In the genomic region with DNA sequence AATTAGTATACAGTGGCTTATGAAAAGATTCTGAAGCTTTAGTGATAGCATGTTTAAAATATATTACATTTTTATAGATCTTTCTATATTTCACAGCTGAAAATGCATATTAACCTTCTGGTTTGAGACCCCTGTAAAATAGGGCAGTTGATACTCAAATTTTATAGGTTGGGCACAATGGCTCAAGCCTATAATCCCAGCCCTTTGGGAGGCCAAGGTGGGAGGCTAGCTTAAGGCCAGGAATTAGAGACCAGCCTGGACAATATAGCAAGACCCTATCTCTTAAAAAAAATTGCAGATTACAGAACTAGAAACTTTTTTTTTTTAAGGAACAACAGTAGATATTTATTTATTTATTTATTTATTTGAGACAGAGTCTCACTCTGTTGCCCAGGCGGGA, we compare ENCODE assay signal across 6 cellular contexts.
"Had no signal": no experiment of that assay in that cellular context is flagged by ENCODE, and none has a peak within 500 bp of the region (broad histone marks: within the 10 kb centered on the region; RNA-seq: fewer than 3 reads in every experiment).

No MANE protein-coding gene starts in this region.

- H3K9ac ChIP-seq: KMS-11 had no signal

- H3K27ac ChIP-seq: HL-60, KMS-11 had no signal

- DNase-seq: IMR-90, KBM-7, KG1 had no signal

- H3K4me2 ChIP-seq: KMS-11 had no signal

- FAIRE-seq: HTR-8/SVneo had no signal
